ENCODE assay signal across 18 cellular contexts in the genomic region with DNA sequence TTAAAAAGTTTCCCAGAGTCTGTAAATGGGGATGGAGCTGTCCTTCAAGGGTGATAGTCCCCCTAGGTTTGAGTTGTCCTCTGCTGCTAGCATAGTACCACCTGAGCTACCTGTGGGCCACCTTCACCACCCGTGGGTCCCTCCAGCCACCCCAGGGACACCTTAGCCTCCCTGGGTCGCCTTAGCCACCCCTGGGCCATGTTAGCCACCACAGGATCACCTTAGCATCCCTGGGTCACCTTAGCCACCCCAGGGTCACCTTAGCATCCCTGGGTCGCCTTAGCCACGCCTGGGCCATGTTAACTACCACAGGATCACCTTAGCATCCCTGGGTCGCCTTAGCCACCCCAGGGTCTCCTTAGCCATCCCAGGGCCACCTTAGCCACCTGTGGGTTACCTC.
"Had no signal": no experiment of that assay in that cellular context is flagged by ENCODE, and none has a peak within 500 bp of the region (broad histone marks: within the 10 kb centered on the region; RNA-seq: fewer than 3 reads in every experiment).

No MANE protein-coding gene starts in this region.

- H3K9me3 ChIP-seq: heart left ventricle, mucosa of descending colon, psoas muscle, right lobe of liver, stomach, thoracic aorta, uterus had no signal

- H3K27ac ChIP-seq: heart left ventricle, parathyroid adenoma, psoas muscle, right lobe of liver, thoracic aorta, uterus had no signal

- H3K27me3 ChIP-seq: heart left ventricle, right lobe of liver, stomach, uterus had no signal

- H3K9ac ChIP-seq: parathyroid adenoma had no signal

- H3K36me3 ChIP-seq: right lobe of liver, uterus had no signal

- H2AFZ ChIP-seq: parathyroid adenoma had no signal

- DNase-seq: foreskin melanocyte; hippocampal formation; mammary epithelial cell; mucosa of descending colon; natural killer cell; psoas muscle; retina; small intestine; stimulated activated CD4-positive, alpha-beta T cell treated with anti-CD3 and anti-CD28 coated beads, Interleukin-12 subunit alpha, Interleukin-12 subunit beta, amount 100 ng/mL, for 4 hours; stimulated activated naive CD4-positive, alpha-beta T cell; stomach; trophoblast cell; uterus had no signal

- H3K79me2 ChIP-seq: parathyroid adenoma had no signal

- ATAC-seq: heart left ventricle, left colon, mucosa of descending colon, natural killer cell, psoas muscle, right lobe of liver had no signal

- H3K4me3 ChIP-seq: heart left ventricle, mucosa of descending colon, psoas muscle, right lobe of liver, stomach, thoracic aorta, uterus had no signal

- H3K4me1 ChIP-seq: parathyroid adenoma, uterus had no signal
